ENCODE assay signal across 23 cellular contexts in genomic region chr2:62343636-62344349, GRCh38.
DNase-seq lines count a peak whose midpoint lies in the region; ATAC-seq, FAIRE-seq and TF ChIP-seq lines count a peak whose summit lies in the region.
"Had no signal": no experiment of that assay in that cellular context is flagged by ENCODE, and none has a peak within 500 bp of the region (broad histone marks: within the 10 kb centered on the region; RNA-seq: fewer than 3 reads in every experiment).

No MANE protein-coding gene starts in this region.

- H3K36me3 Mint-ChIP-seq in natural killer cell treated with Interleukin-12 subunit alpha and Interleukin-12 subunit beta and Interleukin-15 and Interleukin-18, amount 100 ng/mL, for 72 hours, result no peaks in the 10 kb centered on the region
- no peaks in the 10 kb centered on the region for H3K36me3 Mint-ChIP-seq in stimulated activated effector memory CD8-positive, alpha-beta T cell treated with anti-CD3 and anti-CD28 coated beads, Interleukin-12 subunit alpha, Interleukin-12 subunit beta, amount 100 ng/mL, for 72 hours
- H3K36me3 Mint-ChIP-seq: brain had no signal

- 0 out of 2 replicates have a peak overlapping the region, but pooled peaks have one; percentile 15 for H3K4me2 ChIP-seq in GM12878 (ENCODE audit: control insufficient read depth, insufficient read depth)

- no peak for TF ChIP-seq POLR2A in GM12878 (IDR thresholded peaks at IDR 0.05; ENCODE audit: low read depth, low read length)

- RAD21 ChIA-PET in GM12878 (lab: Charles Lee; ENCODE audit: unreplicated experiment), result interaction anchor here (0.8 to 1.9 kb wide), 3 partner anchors 35 to 38 kb away, joined by 3 to 8 read pairs (median 3); no protein-coding TSS in a partner anchor

- TF ChIP-seq CTCF in GM12878 (IDR thresholded peaks at IDR 0.05 in 2 of 3, conservative IDR thresholded peaks at IDR 0.05 in 1 of 3; ENCODE audit: control insufficient read depth in 2 of 3, extremely low read depth in 1 of 3, insufficient read depth in 1 of 3, low read depth in 3 of 3, low read length in 3 of 3), result no peak

- SMC1A ChIA-PET in GM12878 (lab: Charles Lee; ENCODE audit: uncharacterized antibody, unreplicated experiment), result interaction anchor here (1.0 to 16.4 kb wide), 4 partner anchors 12 to 67 kb away, joined by 3 to 467 read pairs (median 3); no protein-coding TSS in a partner anchor

- WGBS in GM12878 (ENCODE audit: insufficient coverage, insufficient replicate concordance, low lambda C conversion rate, missing lambda C conversion rate), result 63% methylated on average over 5 of the region's 5 CpGs

- DNase-seq in NCI-H1105 treated with DMSO at 0.1 percent for 48 hours (lab: John Stamatoyannopoulos, UW) (peak; percentile 56), NCI-H1105 (lab: John Stamatoyannopoulos, UW) (no peak), NCI-H2107 treated with DMSO at 0.1 percent for 48 hours (lab: John Stamatoyannopoulos, UW; ENCODE audit: unreplicated experiment) (peak; percentile 77), GM12878 (ENCODE audit: low read depth, low spot score) (no peak)
- no peak for DNase-seq in activated T-cell treated with anti-CD3 and anti-CD28 coated beads, Interleukin-2, amount 50 U/mL, for 48 hours
- DNase-seq in natural killer cell treated with Interleukin-12 subunit alpha and Interleukin-12 subunit beta and Interleukin-15 and Interleukin-18, amount 100 ng/mL, for 72 hours (ENCODE audit: low spot score), result no peak
- no peak for DNase-seq in stimulated activated effector memory CD8-positive, alpha-beta T cell treated with anti-CD3 and anti-CD28 coated beads, Interleukin-12 subunit alpha, Interleukin-12 subunit beta, amount 100 ng/mL, for 72 hours (ENCODE audit: low spot score in 2 of 2)
- DNase-seq: activated CD4-positive, CD25-positive, alpha-beta regulatory T cell treated with anti-CD3 and anti-CD28 coated beads, Interleukin-2, amount 50 U/mL, for 72 hours; activated effector memory CD4-positive, alpha-beta T cell treated with Interleukin-2 at 50 U/mL for 16 hours; activated naive CD8-positive, alpha-beta T cell treated with anti-CD3 and anti-CD28 coated beads, Interleukin-2, amount 50 U/mL, for 24 hours; C1 segment of cervical spinal cord; DND-41; left lung; midbrain; NCI-H226; stimulated activated naive CD4-positive, alpha-beta T cell; T1000 had no signal

- no peak for TF ChIP-seq EP300 in GM12878 (IDR thresholded peaks at IDR 0.05; ENCODE audit: borderline replicate concordance in 1 of 2, control insufficient read depth in 1 of 2, low read depth in 2 of 2, low read length in 2 of 2)

- H3K4me1 ChIP-seq in GM12878 (ENCODE audit: control insufficient read depth, insufficient read depth, low read length) (peaks cover 62% of the 10 kb centered on the region), muscle layer of duodenum (ENCODE audit: control insufficient read depth in 1 of 2, insufficient read depth in 2 of 2, low read length in 2 of 2) (no peaks in the 10 kb centered on the region)
- H3K4me1 ChIP-seq: left lung had no signal

- H3K4me1 Mint-ChIP-seq in natural killer cell treated with Interleukin-12 subunit alpha and Interleukin-12 subunit beta and Interleukin-15 and Interleukin-18, amount 100 ng/mL, for 72 hours (ENCODE audit: low read depth in 2 of 2), result no peaks in the 10 kb centered on the region
- peaks cover 11% of the 10 kb centered on the region for H3K4me1 Mint-ChIP-seq in stimulated activated effector memory CD8-positive, alpha-beta T cell treated with anti-CD3 and anti-CD28 coated beads, Interleukin-12 subunit alpha, Interleukin-12 subunit beta, amount 100 ng/mL, for 72 hours

- H3K4me3 ChIP-seq in GM12878 (no peak overlapping the region), muscle layer of duodenum (ENCODE audit: low read depth in 1 of 2, low read length in 2 of 2) (no peak overlapping the region)
- H3K4me3 ChIP-seq: left lung, thyroid gland had no signal

- no peak overlapping the region for H3K4me3 Mint-ChIP-seq in natural killer cell treated with Interleukin-12 subunit alpha and Interleukin-12 subunit beta and Interleukin-15 and Interleukin-18, amount 100 ng/mL, for 72 hours
- no peak overlapping the region for H3K4me3 Mint-ChIP-seq in stimulated activated effector memory CD8-positive, alpha-beta T cell treated with anti-CD3 and anti-CD28 coated beads, Interleukin-12 subunit alpha, Interleukin-12 subunit beta, amount 100 ng/mL, for 72 hours
- H3K4me3 Mint-ChIP-seq: activated naive CD8-positive, alpha-beta T cell treated with anti-CD3 and anti-CD28 coated beads, Interleukin-2, amount 50 U/mL, for 24 hours; brain; neural crest cell had no signal

- no peak overlapping the region for H3K9ac ChIP-seq in GM12878 (ENCODE audit: control insufficient read depth, insufficient read depth, low read length)

- H3K27me3 Mint-ChIP-seq in natural killer cell treated with Interleukin-12 subunit alpha and Interleukin-12 subunit beta and Interleukin-15 and Interleukin-18, amount 100 ng/mL, for 72 hours, result no peaks in the 10 kb centered on the region
- H3K27me3 Mint-ChIP-seq: activated naive CD8-positive, alpha-beta T cell treated with anti-CD3 and anti-CD28 coated beads, Interleukin-2, amount 50 U/mL, for 24 hours; brain had no signal

- intact Hi-C loops in GM12878 (cut with micrococcal nuclease; ENCODE audit: unreplicated experiment), result loop anchor here (1.0 to 10.0 kb wide), 4 partner anchors 68 to 349 kb away; no protein-coding TSS in a partner anchor

- H3K27ac ChIP-seq in GM12878 (ENCODE audit: control insufficient read depth, insufficient read depth) (peak overlapping the region; percentile 71), muscle layer of duodenum (ENCODE audit: low read length) (peak overlapping the region; percentile 49)
- H3K27ac ChIP-seq: left lung had no signal

- no peaks in the 10 kb centered on the region for H3K79me2 ChIP-seq in GM12878 (ENCODE audit: control insufficient read depth, insufficient read depth, low read length)

- H3K9me3 ChIP-seq in GM12878 (replicated peaks; ENCODE audit: control insufficient read depth, insufficient read depth, low read length) (peaks cover 2% of the 10 kb centered on the region; the same call in 1 of the 3 replicates), muscle layer of duodenum (ENCODE audit: control insufficient read depth in 1 of 2, low read length in 2 of 2) (no peaks in the 10 kb centered on the region)
- H3K9me3 ChIP-seq: left lung, thyroid gland had no signal

- no peaks in the 10 kb centered on the region for H3K9me3 Mint-ChIP-seq in natural killer cell treated with Interleukin-12 subunit alpha and Interleukin-12 subunit beta and Interleukin-15 and Interleukin-18, amount 100 ng/mL, for 72 hours
- no peaks in the 10 kb centered on the region for H3K9me3 Mint-ChIP-seq in stimulated activated effector memory CD8-positive, alpha-beta T cell treated with anti-CD3 and anti-CD28 coated beads, Interleukin-12 subunit alpha, Interleukin-12 subunit beta, amount 100 ng/mL, for 72 hours
- H3K9me3 Mint-ChIP-seq: activated naive CD8-positive, alpha-beta T cell treated with anti-CD3 and anti-CD28 coated beads, Interleukin-2, amount 50 U/mL, for 24 hours; brain had no signal

- CTCF ChIA-PET in GM12878 (lab: Yijun Ruan, JAX), result interaction anchor here (1.0 to 1.9 kb wide), 6 partner anchors 11 to 350 kb away, joined by 3 to 7 read pairs (median 4); no protein-coding TSS in a partner anchor

- in situ Hi-C loops in GM12878 (cut with MboI), result no loop called here

- no TSS peak for BruUV-seq in GM12878 (replicated peaks; lab: Mats Ljungman, UMichigan)

- H3K36me3 ChIP-seq in GM12878 (ENCODE audit: control insufficient read depth in 2 of 2, insufficient read depth in 2 of 2, low read length in 1 of 2) (no peaks in the 10 kb centered on the region), muscle layer of duodenum (ENCODE audit: control insufficient read depth in 1 of 2, insufficient read depth in 2 of 2, low read length in 2 of 2) (no peaks in the 10 kb centered on the region)
- H3K36me3 ChIP-seq: left lung, thyroid gland had no signal

- TF ChIP-seq RAD21 in GM12878 (IDR thresholded peaks at IDR 0.05; ENCODE audit: insufficient read depth, low read depth, low read length), result no peak

- POLR2A ChIA-PET in GM12878 (lab: Charles Lee), result interaction anchor here (1.0 kb wide), 1 partner anchor 10 kb away, joined by 3 read pairs; no protein-coding TSS in a partner anchor

- no peak for ATAC-seq in GM12878
- no peak for ATAC-seq in natural killer cell treated with Interleukin-12 subunit alpha and Interleukin-12 subunit beta and Interleukin-15 and Interleukin-18, amount 100 ng/mL, for 72 hours
- no peak for ATAC-seq in stimulated activated effector memory CD8-positive, alpha-beta T cell treated with anti-CD3 and anti-CD28 coated beads, Interleukin-12 subunit alpha, Interleukin-12 subunit beta, amount 100 ng/mL, for 72 hours
- ATAC-seq: left lung had no signal

- H3K27ac Mint-ChIP-seq in natural killer cell treated with Interleukin-12 subunit alpha and Interleukin-12 subunit beta and Interleukin-15 and Interleukin-18, amount 100 ng/mL, for 72 hours, result no peak overlapping the region
- H3K27ac Mint-ChIP-seq in stimulated activated effector memory CD8-positive, alpha-beta T cell treated with anti-CD3 and anti-CD28 coated beads, Interleukin-12 subunit alpha, Interleukin-12 subunit beta, amount 100 ng/mL, for 72 hours, result no peak overlapping the region
- H3K27ac Mint-ChIP-seq: activated naive CD8-positive, alpha-beta T cell treated with anti-CD3 and anti-CD28 coated beads, Interleukin-2, amount 50 U/mL, for 24 hours had no signal

- FAIRE-seq in GM12878 (lab: Jason Lieb, UNC), result no peak
- FAIRE-seq: colon, H54 had no signal

- no peaks in the 10 kb centered on the region for H4K20me1 ChIP-seq in GM12878 (ENCODE audit: control insufficient read depth, insufficient read depth)

- no peak overlapping the region; the same call in 1 of the 2 replicates for H2AFZ ChIP-seq in GM12878 (ENCODE audit: control insufficient read depth, low read depth, low read length)

- H3K27me3 ChIP-seq in GM12878 (replicated peaks in 1 of 2; ENCODE audit: control insufficient read depth in 2 of 2, insufficient read depth in 2 of 2, low read length in 1 of 2) (no peaks in the 10 kb centered on the region), muscle layer of duodenum (ENCODE audit: low read depth, low read length) (no peaks in the 10 kb centered on the region)
- H3K27me3 ChIP-seq: left lung, thyroid gland had no signal

TF ChIP-seq in GM12878, 131 proteins besides CTCF, POLR2A, EP300 and RAD21 (continues in another document):
- no peak for TF ChIP-seq POLR2AphosphoS5 (IDR thresholded peaks at IDR 0.05; ENCODE audit: low read length)
- TF ChIP-seq TCF12 (IDR thresholded peaks at IDR 0.05; ENCODE audit: low read depth, low read length), result no peak
- no peak for TF ChIP-seq RFX5 (IDR thresholded peaks at IDR 0.05; ENCODE audit: low read depth, low read length)

Comparison
In these comparisons a context has a peak if more than half of its experiments do, and no peak if none do; other contexts are left out.
1. DNase-seq: peak in NCI-H1105 treated with DMSO at 0.1 percent for 48 hours (single experiment) and NCI-H2107 treated with DMSO at 0.1 percent for 48 hours (single experiment); none in NCI-H1105 (single experiment), GM12878 (single experiment), activated T-cell treated with anti-CD3 and anti-CD28 coated beads, Interleukin-2, amount 50 U/mL, for 48 hours (0 of 2), natural killer cell treated with Interleukin-12 subunit alpha and Interleukin-12 subunit beta and Interleukin-15 and Interleukin-18, amount 100 ng/mL, for 72 hours (single experiment) and stimulated activated effector memory CD8-positive, alpha-beta T cell treated with anti-CD3 and anti-CD28 coated beads, Interleukin-12 subunit alpha, Interleukin-12 subunit beta, amount 100 ng/mL, for 72 hours (0 of 2).